1 cellular context compared by ENCODE assay signal in the genomic region with DNA sequence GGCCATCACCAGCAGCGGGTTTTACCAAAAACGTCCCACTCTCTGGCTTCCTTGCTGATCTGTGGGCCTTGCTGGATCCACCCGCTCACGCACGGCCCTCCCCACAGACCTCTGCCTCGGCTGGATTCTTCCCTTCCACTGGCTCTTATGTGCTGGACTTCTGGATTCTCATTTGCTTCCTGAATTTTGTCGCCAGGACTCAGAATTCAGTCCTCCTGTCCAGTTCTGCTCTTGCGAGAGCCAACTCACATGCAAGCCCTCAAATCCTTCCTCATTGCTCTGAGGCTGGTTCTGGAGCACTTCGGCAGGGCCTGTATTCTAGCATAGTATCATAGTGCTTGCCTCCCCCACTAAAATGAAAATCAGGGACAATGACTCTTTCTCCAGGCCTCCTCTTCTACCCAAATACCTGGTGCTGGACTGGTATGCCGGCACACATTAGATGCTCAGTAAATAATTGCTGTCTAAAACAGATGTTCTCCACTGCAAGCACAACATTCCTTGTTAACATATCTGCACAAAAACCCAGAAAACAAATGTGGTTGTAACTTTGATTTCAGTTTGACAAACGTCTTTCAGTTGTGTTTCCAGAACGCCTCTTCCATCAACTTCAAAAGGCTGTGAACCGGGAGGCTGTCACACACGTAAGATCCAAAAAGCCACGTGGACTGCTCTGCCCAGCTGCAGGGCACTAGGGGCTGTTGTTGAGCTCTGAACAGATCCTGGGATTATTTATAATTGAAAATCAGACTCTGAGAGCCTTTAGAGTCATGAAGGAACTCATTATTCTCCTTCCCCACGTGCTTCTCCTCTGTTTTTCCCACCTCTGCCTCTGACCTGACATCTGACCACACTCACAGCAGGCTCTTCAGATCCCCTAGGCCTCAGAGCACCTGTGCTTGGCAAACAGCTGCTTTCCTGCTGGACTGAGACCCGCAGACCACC.
TF ChIP-seq lines count a peak whose summit lies in the region.

No MANE protein-coding gene starts in this region.

TF ChIP-seq in GM12878, 131 proteins besides CTCF, POLR2A, EP300 and RAD21 (continued from another document):
- TF ChIP-seq PAX5 (IDR thresholded peaks at IDR 0.05; ENCODE audit: borderline replicate concordance, low read depth, low read length) = peak; percentile 82; the same call in 1 of the 2 replicates
- peak; percentile 23 for TF ChIP-seq BCL3 (IDR thresholded peaks at IDR 0.05; ENCODE audit: borderline replicate concordance, insufficient read depth, low read depth, low read length, poor library complexity, severe bottlenecking)
- no peak for TF ChIP-seq SMAD5 (IDR thresholded peaks at IDR 0.05; ENCODE audit: low read depth)
- peak; percentile 49; the same call in 1 of the 2 replicates for TF ChIP-seq CREB1 (IDR thresholded peaks at IDR 0.05; ENCODE audit: low read depth)
- no peak; the same call in 1 of the 2 replicates for TF ChIP-seq USF2 (IDR thresholded peaks at IDR 0.05; ENCODE audit: borderline replicate concordance, low read depth, low read length)
- TF ChIP-seq SKIL (IDR thresholded peaks at IDR 0.05; ENCODE audit: low read depth, poor library complexity, severe bottlenecking) = peak; percentile 75
- TF ChIP-seq POU2F2 (IDR thresholded peaks at IDR 0.05; ENCODE audit: borderline replicate concordance, low read depth, low read length) = peak; percentile 48; the same call in 2 of the 3 replicates
- TF ChIP-seq ZZZ3 (IDR thresholded peaks at IDR 0.05; ENCODE audit: control insufficient read depth, insufficient read length, low read depth) = no peak
- no peak for TF ChIP-seq MYB (IDR thresholded peaks at IDR 0.05; ENCODE audit: borderline replicate concordance, low read depth, low read length)
